In the genomic region with DNA sequence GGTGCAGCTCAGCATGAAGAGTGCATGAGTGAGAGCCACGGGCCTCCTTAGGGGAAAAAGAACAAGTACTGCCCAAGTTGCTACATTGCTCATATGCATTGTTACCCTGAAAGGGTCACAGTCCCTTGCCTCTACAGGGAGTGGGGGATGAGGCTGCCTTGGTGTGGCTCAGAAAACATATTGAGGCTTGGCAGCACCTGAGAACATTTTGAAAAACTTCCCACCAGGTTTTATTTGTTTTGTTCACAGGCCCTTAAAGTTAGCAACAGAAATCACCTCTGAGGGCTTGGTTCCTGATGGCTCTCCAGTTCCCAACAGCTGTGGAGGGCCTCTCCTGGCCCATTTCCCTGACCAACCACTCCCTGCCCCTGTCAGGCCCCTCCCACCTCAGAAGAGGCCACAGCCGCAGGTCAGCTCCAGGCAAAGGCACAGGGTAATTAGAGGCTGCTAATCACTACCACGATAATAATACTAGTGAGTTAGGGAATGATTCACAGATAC, we compare ENCODE assay signal across 11 cellular contexts.
DNase-seq lines count a peak whose midpoint lies in the region; ATAC-seq, FAIRE-seq and TF ChIP-seq lines count a peak whose summit lies in the region.
"Had no signal": no experiment of that assay in that cellular context is flagged by ENCODE, and none has a peak within 500 bp of the region (broad histone marks: within the 10 kb centered on the region; RNA-seq: fewer than 3 reads in every experiment).

No MANE protein-coding gene starts in this region.

- 13 to 25% (median 22%) methylated on average over 3 of the region's 3 CpGs for WGBS in stomach, 5 donors

- no peaks in the 10 kb centered on the region for H3K36me3 ChIP-seq in stomach
- H3K36me3 ChIP-seq in kidney (ENCODE audit: control insufficient read depth in 1 of 2, insufficient read depth in 2 of 2, low read length in 2 of 2): no peaks in the 10 kb centered on the region
- H3K36me3 ChIP-seq: gastroesophageal sphincter had no signal

- peak; percentile 61 for DNase-seq in NCI-H2029 (lab: John Stamatoyannopoulos, UW)
- peak; percentile 29 for DNase-seq in fibroblast of mammary gland (ENCODE audit: low read depth)
- DNase-seq in stomach: peak; percentile 83
- DNase-seq in kidney: no peak
- DNase-seq: NCI-H1436 treated with DMSO at 0.1 percent for 48 hours had no signal

- no peak overlapping the region for H3K9ac ChIP-seq in kidney (ENCODE audit: low read length in 2 of 2)

- H3K27ac ChIP-seq in stomach (peak overlapping the region; percentile 37 to 77 (median 59)), kidney (ENCODE audit: low read depth in 2 of 2, low read length in 2 of 2) (no peak overlapping the region)

- TF ChIP-seq EP300 in stomach (IDR thresholded peaks at IDR 0.05): no peak

- peak; percentile 46 for ATAC-seq in GM18505 (IDR thresholded peaks at IDR 0.05; ENCODE audit: unreplicated experiment)
- ATAC-seq in GM21515 (IDR thresholded peaks at IDR 0.05; ENCODE audit: unreplicated experiment): no peak
- ATAC-seq in GM21737 (IDR thresholded peaks at IDR 0.05; ENCODE audit: unreplicated experiment): no peak

- H3K4me1 ChIP-seq in stomach: peaks cover 7 to 20% (median 8%) of the 10 kb centered on the region in 4 donors
- peaks cover 0 to 4% of the 10 kb centered on the region in 2 donors for H3K4me1 ChIP-seq in kidney (ENCODE audit: control insufficient read depth in 1 of 2, insufficient read depth in 1 of 2, low read depth in 1 of 2, low read length in 2 of 2)

- H3K27me3 ChIP-seq in stomach: no peaks in the 10 kb centered on the region
- H3K27me3 ChIP-seq: gastroesophageal sphincter had no signal

- FAIRE-seq in kidney (lab: Jason Lieb, UNC): no peak
- FAIRE-seq: colon, D721Med had no signal

- intact Hi-C loops in stomach (cut with DNase I; ENCODE audit: low total_unique reads): no loop called here
- intact Hi-C loops in kidney (cut with DNase I): no loop called here

- TF ChIP-seq POLR2A in GM18505 (IDR thresholded peaks at IDR 0.05; ENCODE audit: borderline replicate concordance, extremely low read depth, insufficient read depth, insufficient read length) (no peak), stomach (IDR thresholded peaks at IDR 0.05) (no peak)

- TF ChIP-seq CTCF in fibroblast of mammary gland (conservative IDR thresholded peaks at IDR 0.05; ENCODE audit: control insufficient read depth, insufficient read depth, low read depth, low read length) (no peak), stomach (IDR thresholded peaks at IDR 0.05) (no peak), kidney (IDR thresholded peaks at IDR 0.05; ENCODE audit: borderline replicate concordance, extremely low read depth, insufficient read depth) (no peak)

- no peaks in the 10 kb centered on the region for H3K9me3 ChIP-seq in stomach
- no peaks in the 10 kb centered on the region for H3K9me3 ChIP-seq in kidney (ENCODE audit: control insufficient read depth in 1 of 2, low read length in 2 of 2)
- H3K9me3 ChIP-seq: gastroesophageal sphincter had no signal

- H3K4me3 ChIP-seq in fibroblast of mammary gland (ENCODE audit: control insufficient read depth, low read depth, low read length) (no peak overlapping the region), stomach (no peak overlapping the region), kidney (ENCODE audit: low read length in 2 of 2) (no peak overlapping the region)
- H3K4me3 ChIP-seq: gastroesophageal sphincter had no signal

Comparison
In these comparisons a context has a peak if more than half of its experiments do, and no peak if none do; other contexts are left out.
1. H3K27ac ChIP-seq: peak in stomach (5 of 5); none in kidney (0 of 2).